16 cellular contexts compared by ENCODE assay signal in genomic region chr4:20464381-20464780, GRCh38.
DNase-seq lines count a peak whose midpoint lies in the region; ATAC-seq, FAIRE-seq and TF ChIP-seq lines count a peak whose summit lies in the region.
"Had no signal": no experiment of that assay in that cellular context is flagged by ENCODE, and none has a peak within 500 bp of the region (broad histone marks: within the 10 kb centered on the region; RNA-seq: fewer than 3 reads in every experiment).

No MANE protein-coding gene starts in this region.

- WGBS in IMR-90 (ENCODE audit: extremely low coverage in 2 of 2, insufficient read length in 1 of 2), 2 experiments, result 54% methylated on average over 5 of the region's 5 CpGs; no CpG with 5 or more reads in 1 of the 2 experiments
- WGBS in mammary epithelial cell (ENCODE audit: low coverage, missing lambda C conversion rate), result 57% methylated on average over 5 of the region's 5 CpGs
- 75 to 90% (median 81%) methylated on average over 5 of the region's 5 CpGs for WGBS in heart left ventricle, 4 donors

- H4K91ac ChIP-seq in IMR-90 (ENCODE audit: insufficient read depth, low read depth, low read length), result no peak overlapping the region

- TF ChIP-seq CTCF in AG10803 (conservative IDR thresholded peaks at IDR 0.05; ENCODE audit: low read length), result no peak
- TF ChIP-seq CTCF in IMR-90 (conservative IDR thresholded peaks at IDR 0.05; ENCODE audit: low read depth, low read length), result no peak
- no peak for TF ChIP-seq CTCF in mammary epithelial cell (conservative IDR thresholded peaks at IDR 0.05 in 1 of 2, IDR thresholded peaks at IDR 0.05 in 1 of 2; ENCODE audit: extremely low read depth in 1 of 2, insufficient read depth in 1 of 2, low read depth in 1 of 2, low read length in 2 of 2)
- TF ChIP-seq CTCF in keratinocyte (optimal IDR thresholded peaks at IDR 0.05 in 1 of 3, IDR thresholded peaks at IDR 0.05 in 1 of 3, conservative IDR thresholded peaks at IDR 0.05 in 1 of 3; ENCODE audit: extremely low read depth in 1 of 3, insufficient read depth in 2 of 3, low read length in 3 of 3), result no peak
- no peak for TF ChIP-seq CTCF in heart left ventricle (IDR thresholded peaks at IDR 0.05)

- H3K9ac ChIP-seq in IMR-90 (ENCODE audit: low read depth, low read length), result no peak overlapping the region
- no peak overlapping the region for H3K9ac ChIP-seq in mammary epithelial cell (ENCODE audit: insufficient read depth, low read length)
- H3K9ac ChIP-seq in keratinocyte (ENCODE audit: control insufficient read depth, extremely low read depth, insufficient read depth, low read length), result no peak overlapping the region

- no peak overlapping the region for H3K4ac ChIP-seq in IMR-90 (ENCODE audit: low read depth, low read length)

- H3K36me3 ChIP-seq in IMR-90 (ENCODE audit: control insufficient read depth, insufficient read depth, low read length), result no peaks in the 10 kb centered on the region
- H3K36me3 ChIP-seq in mammary epithelial cell (ENCODE audit: insufficient read depth, low read length), result no peaks in the 10 kb centered on the region
- H3K36me3 ChIP-seq in keratinocyte (ENCODE audit: control insufficient read depth in 2 of 2, extremely low read depth in 1 of 2, insufficient read depth in 2 of 2, low read length in 2 of 2), result no peaks in the 10 kb centered on the region
- H3K36me3 ChIP-seq in heart left ventricle, result no peaks in the 10 kb centered on the region
- H3K36me3 ChIP-seq: cardiac muscle cell had no signal

- H2BK5ac ChIP-seq in IMR-90 (ENCODE audit: low read depth, low read length, poor library complexity, severe bottlenecking), result no peak overlapping the region

- H3K27ac ChIP-seq in IMR-90 (ENCODE audit: insufficient read depth, low read length) (no peak overlapping the region), mammary epithelial cell (ENCODE audit: insufficient read depth, low read depth, low read length) (no peak overlapping the region), keratinocyte (ENCODE audit: control insufficient read depth, insufficient read depth, low read length) (peak overlapping the region; percentile 5), heart left ventricle (no peak overlapping the region)
- H3K27ac ChIP-seq: cardiac muscle cell had no signal

- no peaks in the 10 kb centered on the region for H3K9me1 ChIP-seq in IMR-90 (ENCODE audit: insufficient read depth, low read length)
- no peaks in the 10 kb centered on the region for H3K9me1 ChIP-seq in keratinocyte (ENCODE audit: control insufficient read depth, extremely low read depth, insufficient read depth, low read length)

- no peaks in the 10 kb centered on the region for H4K20me1 ChIP-seq in IMR-90 (ENCODE audit: insufficient read depth, low read length)
- H4K20me1 ChIP-seq in mammary epithelial cell (ENCODE audit: insufficient read depth, low read length), result no peaks in the 10 kb centered on the region
- no peaks in the 10 kb centered on the region for H4K20me1 ChIP-seq in keratinocyte (ENCODE audit: control insufficient read depth, extremely low read depth, insufficient read depth, low read length)

- POLR2A ChIA-PET in IMR-90 (lab: Charles Lee; ENCODE audit: unreplicated experiment), result no interaction called here

- intact Hi-C loops in IMR-90 (cut with micrococcal nuclease), result no loop called here
- intact Hi-C loops in mammary epithelial cell (cut with micrococcal nuclease), result no loop called here
- intact Hi-C loops in heart left ventricle (cut with DNase I), result no loop called here

- TF ChIP-seq POLR2A in IMR-90 (IDR thresholded peaks at IDR 0.05; ENCODE audit: low read depth, low read length), result no peak
- no peak for TF ChIP-seq POLR2A in heart left ventricle (IDR thresholded peaks at IDR 0.05)

- no peak overlapping the region for H4K8ac ChIP-seq in IMR-90 (ENCODE audit: low read depth in 2 of 2, low read length in 2 of 2)

- dilution Hi-C loops in IMR-90 (cut with HindIII; ENCODE audit: low sequenced_read_pairs, unreplicated experiment) (no loop called here), mammary epithelial cell (cut with HindIII; ENCODE audit: low sequenced_read_pairs) (no loop called here), keratinocyte (cut with MboI; ENCODE audit: extremely low pct_ligation_motif_present, low sequenced_read_pairs) (no loop called here)

- no peak overlapping the region for H2BK120ac ChIP-seq in IMR-90 (ENCODE audit: low read depth, low read length)

- H3K56ac ChIP-seq in IMR-90 (ENCODE audit: extremely low read depth, insufficient read depth, low read length), result no peak overlapping the region

- H3K14ac ChIP-seq in IMR-90 (replicated peaks; ENCODE audit: low read depth, low read length), result no peak overlapping the region

- peak; percentile 94 for ATAC-seq in IMR-90 (ENCODE audit: low read depth)
- no peak for ATAC-seq in activated CD4-positive, CD25-positive, alpha-beta regulatory T cell treated with anti-CD3 and anti-CD28 coated beads, Interleukin-2, amount 50 U/mL, for 24 hours
- no peak for ATAC-seq in heart left ventricle
- ATAC-seq: activated CD4-positive, alpha-beta T cell treated with anti-CD3 and anti-CD28 coated beads for 36 hours; activated T-cell treated with anti-CD3 and anti-CD28 coated beads, Interleukin-2, amount 50 U/mL, for 72 hours had no signal

- H2AFZ ChIP-seq in IMR-90 (replicated peaks; ENCODE audit: low read length, poor library complexity) (no peak overlapping the region), mammary epithelial cell (ENCODE audit: low read depth, low read length) (no peak overlapping the region), keratinocyte (ENCODE audit: control insufficient read depth, low read length) (no peak overlapping the region)

- H3K79me1 ChIP-seq in IMR-90 (ENCODE audit: low read depth in 1 of 2, low read length in 2 of 2), result no peaks in the 10 kb centered on the region

- no peak overlapping the region for H4K5ac ChIP-seq in IMR-90 (ENCODE audit: low read depth, low read length)

- DNase-seq in AG10803 (ENCODE audit: low read depth) (peak; percentile 43), IMR-90 (peak; percentile 77), mammary epithelial cell (peak; percentile 62), keratinocyte (ENCODE audit: low read depth, low spot score) (peak; percentile 13), heart left ventricle (no peak), DMS79 treated with DMSO at 0.1 percent for 48 hours (lab: John Stamatoyannopoulos, UW) (no peak), NOMO-1 (lab: John Stamatoyannopoulos, UW; ENCODE audit: unreplicated experiment in 2 of 2) (no peak)
- DNase-seq: activated CD4-positive, alpha-beta T cell treated with anti-CD3 and anti-CD28 coated beads for 36 hours; activated T-cell treated with anti-CD3 and anti-CD28 coated beads, Interleukin-2, amount 50 U/mL, for 72 hours; DMS53; midbrain; NCI-H2171; posterior cingulate gyrus had no signal

- H3K4me2 ChIP-seq in IMR-90 (ENCODE audit: low read depth, low read length), result no peak overlapping the region
- H3K4me2 ChIP-seq in mammary epithelial cell (ENCODE audit: insufficient read depth, low read depth, low read length), result no peak overlapping the region
- H3K4me2 ChIP-seq in keratinocyte (ENCODE audit: control insufficient read depth, extremely low read depth, insufficient read depth, low read depth, low read length), result no peak overlapping the region

- H3K18ac ChIP-seq in IMR-90 (ENCODE audit: low read depth, low read length), result no peak overlapping the region

- in situ Hi-C loops in IMR-90 (cut with MboI; ENCODE audit: low sequenced_read_pairs), result no loop called here
- in situ Hi-C loops in mammary epithelial cell (cut with MboI; ENCODE audit: low sequenced_read_pairs in 2 of 2), result no loop called here

- no peak overlapping the region for H3K23ac ChIP-seq in IMR-90 (ENCODE audit: low read depth, low read length)

- H3K27me3 ChIP-seq in IMR-90 (ENCODE audit: control insufficient read depth, insufficient read depth, low read length) (no peaks in the 10 kb centered on the region), mammary epithelial cell (ENCODE audit: insufficient read depth, low read length) (no peaks in the 10 kb centered on the region), keratinocyte (ENCODE audit: control insufficient read depth, extremely low read depth, insufficient read depth, low read length) (no peaks in the 10 kb centered on the region), heart left ventricle (no peaks in the 10 kb centered on the region)
- H3K27me3 ChIP-seq: cardiac muscle cell had no signal

- H3K79me2 ChIP-seq in mammary epithelial cell (ENCODE audit: insufficient read depth, low read length) (no peaks in the 10 kb centered on the region), keratinocyte (ENCODE audit: control insufficient read depth, insufficient read depth, low read length) (no peaks in the 10 kb centered on the region)

- CTCF ChIA-PET in IMR-90 (lab: Yijun Ruan, JAX), result no interaction called here
- CTCF ChIA-PET in mammary epithelial cell (lab: Charles Lee; ENCODE audit: low non-redundant PET), result interaction anchor here (0.6 kb wide), 1 partner anchor 8 kb away, joined by 3 read pairs; no protein-coding TSS in a partner anchor

- peak; percentile 95 for FAIRE-seq in keratinocyte (lab: Jason Lieb, UNC)
- FAIRE-seq: GM12891 had no signal

- H3K4me1 ChIP-seq in IMR-90 (ENCODE audit: control insufficient read depth, insufficient read depth, low read length), result no peaks in the 10 kb centered on the region
- peaks cover 6% of the 10 kb centered on the region for H3K4me1 ChIP-seq in mammary epithelial cell (ENCODE audit: insufficient read depth, low read length)
- H3K4me1 ChIP-seq in keratinocyte (ENCODE audit: control insufficient read depth, extremely low read depth, insufficient read depth, low read length), result peaks cover 9% of the 10 kb centered on the region
- H3K4me1 ChIP-seq in heart left ventricle, result no peaks in the 10 kb centered on the region

- no peak overlapping the region for H2AK9ac ChIP-seq in IMR-90 (replicated peaks; ENCODE audit: low read depth, low read length, poor library complexity)

- no peak for TF ChIP-seq RAD21 in IMR-90 (IDR thresholded peaks at IDR 0.05; ENCODE audit: low read length)

- H2BK20ac ChIP-seq in IMR-90 (ENCODE audit: low read depth, low read length), result no peak overlapping the region

- no peak overlapping the region for H2AK5ac ChIP-seq in IMR-90 (ENCODE audit: low read depth, low read length)

- H3K9me3 ChIP-seq in IMR-90 (ENCODE audit: control insufficient read depth, insufficient read depth, low read length) (no peaks in the 10 kb centered on the region), mammary epithelial cell (replicated peaks; ENCODE audit: insufficient read depth, low read length) (no peaks in the 10 kb centered on the region), keratinocyte (ENCODE audit: control insufficient read depth, low read depth, low read length) (no peaks in the 10 kb centered on the region), heart left ventricle (no peaks in the 10 kb centered on the region)

- no peak overlapping the region for H2BK15ac ChIP-seq in IMR-90 (ENCODE audit: low read depth, low read length)

- H3K4me3 ChIP-seq in AG10803 (ENCODE audit: low read length) (no peak overlapping the region), IMR-90 (ENCODE audit: insufficient read depth, low read depth, low read length) (no peak overlapping the region), mammary epithelial cell (replicated peaks in 1 of 3; ENCODE audit: insufficient read depth in 1 of 3, low read depth in 2 of 3, low read length in 3 of 3) (no peak overlapping the region), keratinocyte (ENCODE audit: control insufficient read depth in 2 of 3, extremely low read depth in 1 of 3, insufficient read depth in 2 of 3, low read depth in 1 of 3, low read length in 3 of 3) (no peak overlapping the region), heart left ventricle (no peak overlapping the region)
- H3K4me3 ChIP-seq: cardiac muscle cell had no signal

- BruUV-seq in IMR-90 (replicated peaks; lab: Mats Ljungman, UMichigan) (no TSS peak), mammary epithelial cell (replicated peaks; lab: Mats Ljungman, UMichigan) (no TSS peak)

Comparison
In these comparisons a context has a peak if more than half of its experiments do, and no peak if none do; other contexts are left out.
1. DNase-seq: peak in AG10803 (single experiment), IMR-90 (single experiment), mammary epithelial cell (single experiment) and keratinocyte (single experiment); none in heart left ventricle (0 of 5), DMS79 treated with DMSO at 0.1 percent for 48 hours (single experiment) and NOMO-1 (0 of 2).